In genomic region chrX:19677121-19677520, GRCh38 we compare ENCODE assay signal across 21 cellular contexts.
DNase-seq lines count a peak whose midpoint lies in the region; ATAC-seq and TF ChIP-seq lines count a peak whose summit lies in the region.
"Had no signal": no experiment of that assay in that cellular context is flagged by ENCODE, and none has a peak within 500 bp of the region (broad histone marks: within the 10 kb centered on the region; RNA-seq: fewer than 3 reads in every experiment).

No MANE protein-coding gene starts in this region.

- peaks cover 43% of the 10 kb centered on the region for H3K4me1 ChIP-seq in CD8-positive, alpha-beta T cell (ENCODE audit: insufficient read depth, low read length)
- peaks cover 7% of the 10 kb centered on the region for H3K4me1 ChIP-seq in HEK293 (ENCODE audit: control insufficient read depth, insufficient read depth, low read length)
- H3K4me1 ChIP-seq: ascending aorta, esophagus squamous epithelium had no signal

- H3K27me3 Mint-ChIP-seq in CD8-positive, alpha-beta T cell (ENCODE audit: low read depth), result no peaks in the 10 kb centered on the region
- no peaks in the 10 kb centered on the region for H3K27me3 Mint-ChIP-seq in activated naive CD8-positive, alpha-beta T cell
- no peaks in the 10 kb centered on the region for H3K27me3 Mint-ChIP-seq in mesothelial cell of epicardium (ENCODE audit: low read depth)
- H3K27me3 Mint-ChIP-seq: activated naive CD4-positive, alpha-beta T cell treated with anti-CD3 and anti-CD28 coated beads, Interleukin-2, amount 10 ng/mL, durations not matched to agents 7 days and 5 days; type B pancreatic cell had no signal

- DNase-seq in CD8-positive, alpha-beta T cell, result no peak
- DNase-seq in kidney tubule cell (ENCODE audit: low spot score), result peak; percentile 54
- no peak for DNase-seq in activated CD4-positive, CD25-positive, alpha-beta regulatory T cell (lab: John Stamatoyannopoulos, UW)
- no peak for DNase-seq in NCI-H774 (lab: John Stamatoyannopoulos, UW)
- DNase-seq in mesothelial cell of epicardium (ENCODE audit: low spot score in 2 of 2, unreplicated experiment in 2 of 2), result no peak
- DNase-seq: activated CD4-positive, alpha-beta T cell treated with anti-CD3 and anti-CD28 coated beads for 48 hours; activated naive CD4-positive, alpha-beta T cell treated with anti-CD3 and anti-CD28 coated beads, Interleukin-2, amount 10 ng/mL, durations not matched to agents 7 days and 5 days; activated T-cell treated with anti-CD3 and anti-CD28 coated beads for 4 hours; effector CD4-positive, alpha-beta T cell; esophagus squamous epithelium; mucosa of descending colon; NCI-H526; SHP77; small intestine; stimulated activated CD4-positive, alpha-beta T cell treated with anti-CD3 and anti-CD28 coated beads, Interleukin-2, amount 100 ng/mL, for 48 hours; SW 1271 had no signal

- no peaks in the 10 kb centered on the region for H3K9me3 ChIP-seq in CD8-positive, alpha-beta T cell (ENCODE audit: low read length)
- H3K9me3 ChIP-seq in HEK293 (ENCODE audit: control insufficient read depth, insufficient read depth, low read depth, low read length), result no peaks in the 10 kb centered on the region
- H3K9me3 ChIP-seq: ascending aorta, esophagus squamous epithelium, mucosa of descending colon had no signal

- H3K27ac Mint-ChIP-seq in CD8-positive, alpha-beta T cell, result peak overlapping the region; percentile 8
- peak overlapping the region; percentile 84 for H3K27ac Mint-ChIP-seq in activated naive CD8-positive, alpha-beta T cell
- no peak overlapping the region for H3K27ac Mint-ChIP-seq in mesothelial cell of epicardium
- H3K27ac Mint-ChIP-seq: activated naive CD4-positive, alpha-beta T cell treated with anti-CD3 and anti-CD28 coated beads, Interleukin-2, amount 10 ng/mL, durations not matched to agents 7 days and 5 days; type B pancreatic cell had no signal

- CTCF ChIA-PET in CD8-positive, alpha-beta T cell (lab: Charles Lee), result interaction anchor here (0.6 kb wide), 1 partner anchor 58 kb away, joined by 3 read pairs; no protein-coding TSS in a partner anchor
- CTCF ChIA-PET in HEK293 (lab: Yijun Ruan, JAX), result interaction anchor here (0.6 kb wide), 1 partner anchor 649 kb away, joined by 3 read pairs; no protein-coding TSS in a partner anchor

- POLR2A ChIA-PET in CD8-positive, alpha-beta T cell (lab: Charles Lee), result no interaction called here
- POLR2A ChIA-PET in HEK293 (lab: Yijun Ruan, JAX), result no interaction called here

- no peak for TF ChIP-seq CTCF in CD8-positive, alpha-beta T cell (IDR thresholded peaks at IDR 0.05)
- TF ChIP-seq CTCF in HEK293 (tag by site-specific recombination; IDR thresholded peaks at IDR 0.05) (no peak), mesothelial cell of epicardium (IDR thresholded peaks at IDR 0.05; ENCODE audit: unreplicated experiment) (no peak)

- no peak for ATAC-seq in CD8-positive, alpha-beta T cell
- ATAC-seq: left lobe of liver, mucosa of descending colon had no signal

- H3K27me3 ChIP-seq in CD8-positive, alpha-beta T cell (ENCODE audit: insufficient read depth, low read length), result no peaks in the 10 kb centered on the region
- H3K27me3 ChIP-seq: ascending aorta, esophagus squamous epithelium had no signal

- peaks cover 14% of the 10 kb centered on the region for H3K36me3 ChIP-seq in CD8-positive, alpha-beta T cell (ENCODE audit: insufficient read depth, low read length)
- H3K36me3 ChIP-seq in HEK293 (ENCODE audit: control insufficient read depth in 2 of 2, insufficient read depth in 1 of 2, low read length in 2 of 2), result no peaks in the 10 kb centered on the region
- H3K36me3 ChIP-seq: ascending aorta, esophagus squamous epithelium had no signal

- H3K36me3 Mint-ChIP-seq in CD8-positive, alpha-beta T cell, result peaks cover 37% of the 10 kb centered on the region
- H3K36me3 Mint-ChIP-seq in activated naive CD8-positive, alpha-beta T cell, result peaks cover 17% of the 10 kb centered on the region
- peaks cover 10% of the 10 kb centered on the region for H3K36me3 Mint-ChIP-seq in mesothelial cell of epicardium
- H3K36me3 Mint-ChIP-seq: type B pancreatic cell had no signal

- no peak overlapping the region for H3K4me3 Mint-ChIP-seq in CD8-positive, alpha-beta T cell
- H3K4me3 Mint-ChIP-seq in activated naive CD8-positive, alpha-beta T cell, result no peak overlapping the region
- no peak overlapping the region for H3K4me3 Mint-ChIP-seq in mesothelial cell of epicardium
- H3K4me3 Mint-ChIP-seq: activated naive CD4-positive, alpha-beta T cell treated with anti-CD3 and anti-CD28 coated beads, Interleukin-2, amount 10 ng/mL, durations not matched to agents 7 days and 5 days; type B pancreatic cell had no signal

- no peaks in the 10 kb centered on the region for H3K9me3 Mint-ChIP-seq in CD8-positive, alpha-beta T cell
- H3K9me3 Mint-ChIP-seq in activated naive CD8-positive, alpha-beta T cell (ENCODE audit: low read depth), result no peaks in the 10 kb centered on the region
- H3K9me3 Mint-ChIP-seq in mesothelial cell of epicardium, result peaks cover 42% of the 10 kb centered on the region
- H3K9me3 Mint-ChIP-seq: activated naive CD4-positive, alpha-beta T cell treated with anti-CD3 and anti-CD28 coated beads, Interleukin-2, amount 10 ng/mL, durations not matched to agents 7 days and 5 days had no signal

- no peak overlapping the region for H3K27ac ChIP-seq in CD8-positive, alpha-beta T cell (ENCODE audit: low read depth, low read length)
- H3K27ac ChIP-seq in HEK293 (ENCODE audit: extremely low read depth, low read depth, low read length), result no peak overlapping the region
- H3K27ac ChIP-seq: ascending aorta, esophagus squamous epithelium had no signal

- intact Hi-C loops in CD8-positive, alpha-beta T cell (cut with DNase I, micrococcal nuclease), result no loop called here

- peaks cover 65% of the 10 kb centered on the region for H3K4me1 Mint-ChIP-seq in CD8-positive, alpha-beta T cell (ENCODE audit: low read depth)
- H3K4me1 Mint-ChIP-seq in activated naive CD8-positive, alpha-beta T cell (ENCODE audit: low read depth), result peaks cover 69% of the 10 kb centered on the region
- peaks cover 18% of the 10 kb centered on the region for H3K4me1 Mint-ChIP-seq in mesothelial cell of epicardium

- no peak overlapping the region for H3K4me3 ChIP-seq in CD8-positive, alpha-beta T cell (ENCODE audit: low read depth, low read length)
- no peak overlapping the region for H3K4me3 ChIP-seq in HEK293 (ENCODE audit: low read depth, low read length)
- H3K4me3 ChIP-seq: ascending aorta, esophagus squamous epithelium, mucosa of descending colon had no signal

TF ChIP-seq in HEK293, 187 proteins besides CTCF, POLR2A, EP300 and RAD21:
- peak; percentile 35; the same call in 1 of the 2 replicates for TF ChIP-seq SCRT1 (tag by site-specific recombination; IDR thresholded peaks at IDR 0.05; ENCODE audit: borderline replicate concordance)
- TF ChIP-seq SCRT2 (tag by site-specific recombination; IDR thresholded peaks at IDR 0.05), result peak; percentile 42; the same call in 1 of the 2 replicates
- no peak for TF ChIP-seq ZNF658 (tag by site-specific recombination; IDR thresholded peaks at IDR 0.05)
